ENCODE assay signal across 17 cellular contexts in genomic region chr22:19713228-19713627, GRCh38. TPM values are rescaled to one million over a fixed set of nuclear protein-coding genes. Genes with fewer than 3 reads are reported as not detected.
DNase-seq lines count a peak whose midpoint lies in the region; ATAC-seq, FAIRE-seq and TF ChIP-seq lines count a peak whose summit lies in the region.
"Had no signal": no experiment of that assay in that cellular context is flagged by ENCODE, and none has a peak within 500 bp of the region (broad histone marks: within the 10 kb centered on the region; RNA-seq: fewer than 3 reads in every experiment).

No MANE protein-coding gene starts in this region.

- intact Hi-C loops in HepG2 (cut with micrococcal nuclease; ENCODE audit: unreplicated experiment): no loop called here
- intact Hi-C loops in right lobe of liver (cut with DNase I): no loop called here
- intact Hi-C loops in natural killer cell (cut with micrococcal nuclease): no loop called here

- POLR2A ChIA-PET in HepG2 (lab: Yijun Ruan, JAX): no interaction called here

- peaks cover 4% of the 10 kb centered on the region; the same call in 1 of the 2 replicates for H3K4me1 ChIP-seq in HepG2 (ENCODE audit: insufficient read depth, low read length)
- peaks cover 0 to 5% (median 0%) of the 10 kb centered on the region in 4 donors for H3K4me1 ChIP-seq in right lobe of liver

- H3K4me3 ChIP-seq in HepG2 (replicated peaks in 1 of 3; ENCODE audit: insufficient read depth in 1 of 3, low read depth in 2 of 3, low read length in 3 of 3) (no peak overlapping the region), right lobe of liver (no peak overlapping the region)

- DNase-seq in HepG2 (ENCODE audit: low spot score): no peak
- DNase-seq in right lobe of liver: no peak
- DNase-seq in activated naive CD8-positive, alpha-beta T cell treated with anti-CD3 and anti-CD28 coated beads, Interleukin-2, amount 50 U/mL, for 24 hours: no peak
- no peak for DNase-seq in natural killer cell
- no peak for DNase-seq in AG20443 (ENCODE audit: low spot score)
- DNase-seq: activated CD4-positive, alpha-beta T cell treated with anti-CD3 and anti-CD28 coated beads for 48 hours; BE2C; Karpas-422; kidney; NCI-H1417 treated with DMSO at 0.1 percent for 48 hours; T1000 had no signal

- no peaks in the 10 kb centered on the region for H3K9me3 ChIP-seq in HepG2 (ENCODE audit: low read length)
- no peaks in the 10 kb centered on the region for H3K9me3 ChIP-seq in right lobe of liver
- H3K9me3 ChIP-seq: ascending aorta, BE2C, esophagus muscularis mucosa had no signal

- no peak overlapping the region for H3K9ac ChIP-seq in HepG2 (ENCODE audit: insufficient read depth, low read depth, low read length)

- ATAC-seq in HepG2 (no peak), right lobe of liver (no peak), natural killer cell (no peak), GM18868 (IDR thresholded peaks at IDR 0.05; ENCODE audit: unreplicated experiment) (no peak), HG02970 (IDR thresholded peaks at IDR 0.05; ENCODE audit: low FRiP score, unreplicated experiment) (no peak)
- no peak for ATAC-seq in activated naive CD8-positive, alpha-beta T cell treated with anti-CD3 and anti-CD28 coated beads, Interleukin-2, amount 50 U/mL, for 24 hours

- H3K4me2 ChIP-seq in HepG2 (ENCODE audit: low read depth, low read length): no peak overlapping the region

- 50% methylated on average over 2 of the region's 13 CpGs for WGBS in HepG2 (ENCODE audit: low lambda C conversion rate)
- WGBS in right lobe of liver (ENCODE audit: insufficient coverage, low coverage, low lambda C conversion rate, missing lambda C conversion rate): 87% methylated on average over 3 of the region's 13 CpGs

- H3K27me3 Mint-ChIP-seq in activated naive CD8-positive, alpha-beta T cell treated with anti-CD3 and anti-CD28 coated beads, Interleukin-2, amount 50 U/mL, for 24 hours: peaks cover 28% of the 10 kb centered on the region
- H3K27me3 Mint-ChIP-seq in natural killer cell (ENCODE audit: low read depth in 2 of 2): peaks cover 0 to 21% of the 10 kb centered on the region in 2 donors

- H3K4me1 Mint-ChIP-seq in activated naive CD8-positive, alpha-beta T cell treated with anti-CD3 and anti-CD28 coated beads, Interleukin-2, amount 50 U/mL, for 24 hours: peaks cover 7% of the 10 kb centered on the region
- no peaks in the 10 kb centered on the region for H3K4me1 Mint-ChIP-seq in natural killer cell

- peaks cover 4% of the 10 kb centered on the region; the same call in 1 of the 2 replicates for H4K20me1 ChIP-seq in HepG2 (ENCODE audit: insufficient read depth, low read length)

- H3K27me3 ChIP-seq in HepG2 (ENCODE audit: control insufficient read depth in 1 of 2, insufficient read depth in 2 of 2, low read length in 2 of 2): peaks cover 13 to 86% of the 10 kb centered on the region in 2 experiments
- no peaks in the 10 kb centered on the region for H3K27me3 ChIP-seq in right lobe of liver
- H3K27me3 ChIP-seq: ascending aorta, BE2C had no signal

- peak overlapping the region; percentile 20 for H3K4me3 Mint-ChIP-seq in activated naive CD8-positive, alpha-beta T cell treated with anti-CD3 and anti-CD28 coated beads, Interleukin-2, amount 50 U/mL, for 24 hours
- H3K4me3 Mint-ChIP-seq in natural killer cell: peak overlapping the region; percentile 75

- in situ Hi-C loops in HepG2 (cut with HindIII; ENCODE audit: extremely low pct_ligation_motif_present, low pct_unique_long_range_greater_than_20kb): no loop called here

- no peak overlapping the region for H3K27ac ChIP-seq in HepG2 (ENCODE audit: extremely low read length, insufficient read depth, low read length)
- no peak overlapping the region for H3K27ac ChIP-seq in right lobe of liver
- H3K27ac ChIP-seq: ascending aorta, coronary artery, esophagus muscularis mucosa had no signal

- no peak overlapping the region for H2AFZ ChIP-seq in HepG2 (ENCODE audit: low read length)

- H3K79me2 ChIP-seq in HepG2 (ENCODE audit: insufficient read depth, low read length): no peaks in the 10 kb centered on the region

- TF ChIP-seq EP300 in HepG2 (IDR thresholded peaks at IDR 0.05; ENCODE audit: low read depth in 2 of 2, low read length in 2 of 2): no peak
- TF ChIP-seq EP300 in HepG2 (CRISPR knock-in tag; IDR thresholded peaks at IDR 0.05; ENCODE audit: borderline replicate concordance): no peak

- no peak for TF ChIP-seq CTCF in HepG2 (CRISPR knock-in tag; IDR thresholded peaks at IDR 0.05)
- no peak for TF ChIP-seq CTCF in right lobe of liver (IDR thresholded peaks at IDR 0.05)
- TF ChIP-seq CTCF in natural killer cell (IDR thresholded peaks at IDR 0.05): no peak

- TF ChIP-seq POLR2A in HepG2 (IDR thresholded peaks at IDR 0.05; ENCODE audit: insufficient read depth in 1 of 2, low read depth in 2 of 2, low read length in 2 of 2) (no peak), right lobe of liver (IDR thresholded peaks at IDR 0.05) (no peak)

- BruUV-seq in HepG2 (replicated peaks; lab: Mats Ljungman, UMichigan): no TSS peak

- no peak for TF ChIP-seq RAD21 in HepG2 (CRISPR knock-in tag; IDR thresholded peaks at IDR 0.05)

- H3K9me3 Mint-ChIP-seq in activated naive CD8-positive, alpha-beta T cell treated with anti-CD3 and anti-CD28 coated beads, Interleukin-2, amount 50 U/mL, for 24 hours: no peaks in the 10 kb centered on the region
- no peaks in the 10 kb centered on the region for H3K9me3 Mint-ChIP-seq in natural killer cell
- H3K9me3 Mint-ChIP-seq: activated T-helper 2 cell treated with anti-CD3 and anti-CD28 coated beads, Interferon-gamma antibody, Interleukin-2, Interleukin-4, amounts not matched to agents 10 μg/mL and 5 μg/mL and 100 μg/mL, durations not matched to agents 14 hours and 24 hours and 36 hours had no signal

- no peak overlapping the region for H3K27ac Mint-ChIP-seq in activated naive CD8-positive, alpha-beta T cell treated with anti-CD3 and anti-CD28 coated beads, Interleukin-2, amount 50 U/mL, for 24 hours
- no peak overlapping the region for H3K27ac Mint-ChIP-seq in natural killer cell
- H3K27ac Mint-ChIP-seq: activated T-helper 2 cell treated with anti-CD3 and anti-CD28 coated beads, Interferon-gamma antibody, Interleukin-2, Interleukin-4, amounts not matched to agents 10 μg/mL and 5 μg/mL and 100 μg/mL, durations not matched to agents 14 hours and 24 hours and 36 hours had no signal

- H3K36me3 ChIP-seq in HepG2 (replicated peaks in 1 of 2; ENCODE audit: control insufficient read depth in 1 of 2, insufficient read depth in 2 of 2, low read length in 2 of 2): no peaks in the 10 kb centered on the region
- no peaks in the 10 kb centered on the region for H3K36me3 ChIP-seq in right lobe of liver
- H3K36me3 ChIP-seq: ascending aorta, BE2C, esophagus muscularis mucosa had no signal

- CTCF ChIA-PET in HepG2 (lab: Yijun Ruan, JAX; ENCODE audit: low intra/inter-chr PET ratio, low total read pairs): no interaction called here

- no peak for FAIRE-seq in HepG2 (lab: Jason Lieb, UNC)
- FAIRE-seq: kidney had no signal

- H3K36me3 Mint-ChIP-seq in activated naive CD8-positive, alpha-beta T cell treated with anti-CD3 and anti-CD28 coated beads, Interleukin-2, amount 50 U/mL, for 24 hours (ENCODE audit: low read depth): no peaks in the 10 kb centered on the region
- no peaks in the 10 kb centered on the region for H3K36me3 Mint-ChIP-seq in natural killer cell

RNA-seq across cellular contexts. Expression of gene SEPTIN5, which starts 1.1 kb away (rescaled TPM):
- total RNA-seq in HepG2 (2016; rRNA removed; fragmentation: Illumina TruSeq; extraction: Trizol): not detected in 2 replicates
- total RNA-seq in HepG2 (2016; cell fraction: cytosol; rRNA removed; fragmentation: Illumina TruSeq; extraction: Trizol; ENCODE audit: low read depth): 0.09 and 0.20 TPM in 2 replicates
- total RNA-seq in HepG2 (2016; cell fraction: insoluble cytoplasmic fraction; rRNA removed; fragmentation: Illumina TruSeq; extraction: Trizol): not detected in 2 replicates
- total RNA-seq in HepG2 (2016; cell fraction: membrane; rRNA removed; fragmentation: Illumina TruSeq; extraction: Trizol): 0.06 and 0.10 TPM in 2 replicates
- total RNA-seq in HepG2 (2016; cell fraction: nucleus; rRNA removed; fragmentation: Illumina TruSeq; extraction: Trizol): not detected in 2 replicates
- polyA plus RNA-seq in HepG2 (2011; rRNA removed): 0.33 and 0.55 TPM in 2 replicates
- polyA plus RNA-seq in HepG2 (2011; cell fraction: cytosol; rRNA removed): 0.04 TPM in 1 of 2 replicates, not detected in the other
- polyA plus RNA-seq in HepG2 (2011; cell fraction: nucleus; rRNA removed): 0.57 and 0.82 TPM in 2 replicates
- polyA plus RNA-seq in HepG2 (2012): 0.08 TPM in 1 of 2 replicates, not detected in the other
- polyA plus RNA-seq in HepG2 (2016; cell fraction: cytosol; fragmentation: Illumina TruSeq; extraction: Trizol; ENCODE audit: low read depth): 0.15 and 0.23 TPM in 2 replicates
- polyA plus RNA-seq in HepG2 (2016; cell fraction: insoluble cytoplasmic fraction; fragmentation: Illumina TruSeq; extraction: Trizol; ENCODE audit: low read depth): not detected in 2 replicates
- 0.23 and 0.58 TPM in 2 replicates for polyA plus RNA-seq in HepG2 (2016; cell fraction: membrane; fragmentation: Illumina TruSeq; extraction: Trizol; ENCODE audit: low read depth)
- 0.28 TPM in 1 of 2 replicates, not detected in the other for polyA plus RNA-seq in HepG2 (2016; cell fraction: nucleus; fragmentation: Illumina TruSeq; extraction: Trizol; ENCODE audit: insufficient read depth, low read depth)
- polyA minus RNA-seq in HepG2 (2011; rRNA and poly(A)+ RNA removed; ENCODE audit: low replicate concordance): 1.0 and 1.5 TPM in 2 replicates
- polyA minus RNA-seq in HepG2 (2011; cell fraction: cytosol; rRNA and poly(A)+ RNA removed): not detected in 2 replicates
- 0.77 TPM in 1 of 2 replicates, not detected in the other for polyA minus RNA-seq in HepG2 (2011; cell fraction: nucleus; rRNA and poly(A)+ RNA removed)
- total RNA-seq in right lobe of liver: 1 to 10 TPM; 1.3 to 3.7 (median 2.1) TPM
- 1 to 10 TPM in 2 of 3 donors, under 1 TPM in 1; 0.52 to 4.5 (median 1.9) TPM for total RNA-seq in natural killer cell

RNA-seq across cellular contexts. Expression of gene GP1BB, which starts 10.1 kb away (rescaled TPM):
- total RNA-seq in HepG2 (2016; rRNA removed; fragmentation: Illumina TruSeq; extraction: Trizol) (not detected in 2 replicates), right lobe of liver (1 to 10 TPM in 1 of 6 experiments, under 1 TPM in 4, not detected in 1; 0.15 to 1.3 (median 0.62) TPM), natural killer cell (1 to 10 TPM in 2 of 3 donors, under 1 TPM in 1; 0.39 to 7.8 (median 4.2) TPM)
- total RNA-seq in HepG2 (2016; cell fraction: cytosol; rRNA removed; fragmentation: Illumina TruSeq; extraction: Trizol; ENCODE audit: low read depth): not detected in 2 replicates
- not detected in 2 replicates for total RNA-seq in HepG2 (2016; cell fraction: insoluble cytoplasmic fraction; rRNA removed; fragmentation: Illumina TruSeq; extraction: Trizol)
- 0.10 TPM in 1 of 2 replicates, not detected in the other for total RNA-seq in HepG2 (2016; cell fraction: membrane; rRNA removed; fragmentation: Illumina TruSeq; extraction: Trizol)
- total RNA-seq in HepG2 (2016; cell fraction: nucleus; rRNA removed; fragmentation: Illumina TruSeq; extraction: Trizol): not detected in 2 replicates
- polyA plus RNA-seq in HepG2 (2011; rRNA removed): 0.07 TPM in 1 of 2 replicates, not detected in the other
- polyA plus RNA-seq in HepG2 (2011; cell fraction: cytosol; rRNA removed): 0.16 TPM in 1 of 2 replicates, not detected in the other
- polyA plus RNA-seq in HepG2 (2011; cell fraction: nucleus; rRNA removed): 0.47 TPM in 1 of 2 replicates, not detected in the other
- not detected in 2 replicates for polyA plus RNA-seq in HepG2 (2012)
- polyA plus RNA-seq in HepG2 (2016; cell fraction: cytosol; fragmentation: Illumina TruSeq; extraction: Trizol; ENCODE audit: low read depth): not detected in 2 replicates
- not detected in 2 replicates for polyA plus RNA-seq in HepG2 (2016; cell fraction: insoluble cytoplasmic fraction; fragmentation: Illumina TruSeq; extraction: Trizol; ENCODE audit: low read depth)
- not detected in 2 replicates for polyA plus RNA-seq in HepG2 (2016; cell fraction: membrane; fragmentation: Illumina TruSeq; extraction: Trizol; ENCODE audit: low read depth)
- polyA plus RNA-seq in HepG2 (2016; cell fraction: nucleus; fragmentation: Illumina TruSeq; extraction: Trizol; ENCODE audit: insufficient read depth, low read depth): not detected in 2 replicates
- polyA minus RNA-seq in HepG2 (2011; rRNA and poly(A)+ RNA removed; ENCODE audit: low replicate concordance): 0.32 TPM in 1 of 2 replicates, not detected in the other
- not detected in 2 replicates for polyA minus RNA-seq in HepG2 (2011; cell fraction: cytosol; rRNA and poly(A)+ RNA removed)
- polyA minus RNA-seq in HepG2 (2011; cell fraction: nucleus; rRNA and poly(A)+ RNA removed): not detected in 2 replicates
- total RNA-seq: activated T-helper 2 cell treated with anti-CD3 and anti-CD28 coated beads, Interferon-gamma antibody, Interleukin-2, Interleukin-4, amounts not matched to agents 10 μg/mL and 5 μg/mL and 100 μg/mL, durations not matched to agents 14 hours and 24 hours and 36 hours had no signal

RNA-seq across cellular contexts. Expression of gene TBX1, which starts 47.4 kb away (rescaled TPM):
- total RNA-seq in HepG2 (2016; rRNA removed; fragmentation: Illumina TruSeq; extraction: Trizol) (not detected in 2 replicates), right lobe of liver (under 1 TPM in 4 of 6 experiments, not detected in 2; 0.24 to 0.37 (median 0.30) TPM), natural killer cell (1 to 10 TPM; 2.0 to 4.6 (median 3.2) TPM)
- total RNA-seq in HepG2 (2016; cell fraction: cytosol; rRNA removed; fragmentation: Illumina TruSeq; extraction: Trizol; ENCODE audit: low read depth): not detected in 2 replicates
- not detected in 2 replicates for total RNA-seq in HepG2 (2016; cell fraction: insoluble cytoplasmic fraction; rRNA removed; fragmentation: Illumina TruSeq; extraction: Trizol)
- not detected in 2 replicates for total RNA-seq in HepG2 (2016; cell fraction: membrane; rRNA removed; fragmentation: Illumina TruSeq; extraction: Trizol)
- total RNA-seq in HepG2 (2016; cell fraction: nucleus; rRNA removed; fragmentation: Illumina TruSeq; extraction: Trizol): not detected in 2 replicates
- polyA plus RNA-seq in HepG2 (2011; rRNA removed): not detected in 2 replicates
- polyA plus RNA-seq in HepG2 (2011; cell fraction: cytosol; rRNA removed): 0.03 TPM in 1 of 2 replicates, not detected in the other
- polyA plus RNA-seq in HepG2 (2011; cell fraction: nucleus; rRNA removed): 0.23 TPM in 1 of 2 replicates, not detected in the other
- not detected in 2 replicates for polyA plus RNA-seq in HepG2 (2012)
- polyA plus RNA-seq in HepG2 (2016; cell fraction: cytosol; fragmentation: Illumina TruSeq; extraction: Trizol; ENCODE audit: low read depth): not detected in 2 replicates
- polyA plus RNA-seq in HepG2 (2016; cell fraction: insoluble cytoplasmic fraction; fragmentation: Illumina TruSeq; extraction: Trizol; ENCODE audit: low read depth): not detected in 2 replicates
- 0.08 TPM in 1 of 2 replicates, not detected in the other for polyA plus RNA-seq in HepG2 (2016; cell fraction: membrane; fragmentation: Illumina TruSeq; extraction: Trizol; ENCODE audit: low read depth)
- not detected in 2 replicates for polyA plus RNA-seq in HepG2 (2016; cell fraction: nucleus; fragmentation: Illumina TruSeq; extraction: Trizol; ENCODE audit: insufficient read depth, low read depth)
- polyA minus RNA-seq in HepG2 (2011; rRNA and poly(A)+ RNA removed; ENCODE audit: low replicate concordance): not detected in 2 replicates
- polyA minus RNA-seq in HepG2 (2011; cell fraction: cytosol; rRNA and poly(A)+ RNA removed): not detected in 2 replicates
- polyA minus RNA-seq in HepG2 (2011; cell fraction: nucleus; rRNA and poly(A)+ RNA removed): not detected in 2 replicates
- total RNA-seq: ascending aorta had no signal
